Comparison of ENCODE assay signal across 17 cellular contexts in the genomic region with DNA sequence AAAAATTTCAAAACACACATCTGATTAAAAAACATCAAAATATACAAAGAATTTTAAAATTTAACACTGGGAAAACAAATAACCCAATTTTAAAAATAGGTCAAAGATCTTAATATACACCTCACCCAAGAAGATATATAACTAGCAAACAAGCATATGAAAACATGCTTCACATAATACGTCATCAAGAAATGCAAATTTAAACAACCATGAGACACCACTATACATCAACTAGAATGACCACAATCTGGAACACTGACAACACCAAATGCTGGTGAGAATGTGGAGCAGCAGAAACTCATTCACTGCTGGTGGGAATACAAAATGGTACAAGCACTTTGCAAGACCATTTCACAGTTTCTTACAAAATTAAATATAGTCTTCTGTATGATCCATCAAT.
"Had no signal": no experiment of that assay in that cellular context is flagged by ENCODE, and none has a peak within 500 bp of the region (broad histone marks: within the 10 kb centered on the region; RNA-seq: fewer than 3 reads in every experiment).

No MANE protein-coding gene starts in this region.

- H3K36me3 ChIP-seq: esophagus muscularis mucosa, gastroesophageal sphincter, heart right ventricle, left lung, lower lobe of right lung had no signal

- H3K27me3 ChIP-seq: esophagus muscularis mucosa, foreskin keratinocyte, gastroesophageal sphincter, heart right ventricle, left lung had no signal

- DNase-seq: cortex of kidney; effector CD8-positive, alpha-beta T cell; effector memory CD8-positive, alpha-beta T cell; endodermal cell; foreskin keratinocyte; glutamatergic neuron; head of caudate nucleus; heart right ventricle; hippocampal formation; left cardiac atrium; left lung; left ventricle myocardium superior; lower lobe of right lung; mesendoderm; midbrain had no signal

- H3K9me3 ChIP-seq: gastroesophageal sphincter had no signal

- ATAC-seq: effector memory CD8-positive, alpha-beta T cell; foreskin keratinocyte; gastroesophageal sphincter; heart right ventricle; left cardiac atrium; left lung; left ventricle myocardium superior; lower lobe of right lung had no signal

- H3K27ac ChIP-seq: esophagus muscularis mucosa, foreskin keratinocyte, gastroesophageal sphincter, heart right ventricle, left lung, lower lobe of right lung had no signal

- H3K4me3 ChIP-seq: esophagus muscularis mucosa, gastroesophageal sphincter, heart right ventricle, left lung, lower lobe of right lung had no signal

- H3K4me1 ChIP-seq: esophagus muscularis mucosa, foreskin keratinocyte, gastroesophageal sphincter, heart right ventricle, left lung, lower lobe of right lung had no signal
